8 cellular contexts compared by ENCODE assay signal in genomic region chr15:69729167-69729748, GRCh38.
A peak's percentile ranks its signal among the peaks of the same experiment; 100 is the strongest.
DNase-seq lines count a peak whose midpoint lies in the region; ATAC-seq and TF ChIP-seq lines count a peak whose summit lies in the region.

No MANE protein-coding gene starts in this region.

- H3K27ac ChIP-seq in adrenal gland: no peak overlapping the region
- H3K27ac ChIP-seq in liver (ENCODE audit: low read depth in 1 of 2, low read length in 2 of 2): no peak overlapping the region

- TF ChIP-seq CTCF in adrenal gland (IDR thresholded peaks at IDR 0.05): peak; percentile 59 to 81 (median 72)
- peak; percentile 68 for TF ChIP-seq CTCF in liver (IDR thresholded peaks at IDR 0.05; ENCODE audit: low read depth, low read length, missing input control)

- H3K27me3 ChIP-seq in adrenal gland (no peaks in the 10 kb centered on the region), liver (ENCODE audit: control insufficient read depth in 4 of 4, insufficient read depth in 4 of 4, low read length in 3 of 4) (no peaks in the 10 kb centered on the region)

- no peak overlapping the region for H3K4me3 ChIP-seq in adrenal gland
- H3K4me3 ChIP-seq in liver (ENCODE audit: low read depth in 1 of 3, low read length in 3 of 3): no peak overlapping the region

- 49 to 52% (median 51%) methylated on average over 9 of the region's 9 CpGs for WGBS in adrenal gland, 4 donors
- WGBS in liver: 48% methylated on average over 9 of the region's 9 CpGs

- intact Hi-C loops in adrenal gland (cut with DNase I): loop anchor here in 1 of 2 donors (5.0 to 10.0 kb wide), 2 partner anchors 366 to 738 kb away; partner anchors contain the start of gene TLE3

- no peak overlapping the region for H3K9ac ChIP-seq in liver (ENCODE audit: low read depth in 1 of 2, low read length in 2 of 2)

- no peaks in the 10 kb centered on the region for H3K9me3 ChIP-seq in adrenal gland (replicated peaks in 1 of 3)
- no peaks in the 10 kb centered on the region for H3K9me3 ChIP-seq in liver (ENCODE audit: control insufficient read depth in 4 of 4, low read length in 3 of 4)

- H3K36me3 ChIP-seq in adrenal gland (replicated peaks in 1 of 2) (no peaks in the 10 kb centered on the region), liver (ENCODE audit: control insufficient read depth in 4 of 4, insufficient read depth in 3 of 4, low read depth in 1 of 4, low read length in 3 of 4) (no peaks in the 10 kb centered on the region)

- TF ChIP-seq POLR2A in adrenal gland (IDR thresholded peaks at IDR 0.05): no peak

- no peak for ATAC-seq in GM18520 (IDR thresholded peaks at IDR 0.05; ENCODE audit: unreplicated experiment)

- peak; percentile 79 to 85 for TF ChIP-seq RAD21 in liver (IDR thresholded peaks at IDR 0.05)

- DNase-seq in NOMO-1 treated with DMSO at 0.1 percent for 48 hours (lab: John Stamatoyannopoulos, UW; ENCODE audit: unreplicated experiment): peak; percentile 10
- no peak for DNase-seq in NOMO-1 treated with dmso at 0.1 percent for 144 hours (lab: John Stamatoyannopoulos, UW; ENCODE audit: unreplicated experiment)
- DNase-seq in T follicular helper cell (ENCODE audit: low read depth): peak; percentile 58
- DNase-seq in adrenal gland: peak; percentile 26 to 75 (median 48)
- DNase-seq in stimulated activated CD8-positive, alpha-beta memory T cell treated with anti-CD3 and anti-CD28 coated beads, Interleukin-2, amount 100 ng/mL, for 48 hours (ENCODE audit: low read depth in 2 of 2): peak; percentile 47 to 64
- DNase-seq in NCI-H2029 (lab: John Stamatoyannopoulos, UW): no peak

- H3K4me1 ChIP-seq in adrenal gland (replicated peaks in 1 of 2) (no peaks in the 10 kb centered on the region), liver (ENCODE audit: control insufficient read depth in 4 of 4, insufficient read depth in 4 of 4, low read length in 3 of 4) (peaks cover 0 to 2% (median 0%) of the 10 kb centered on the region in 4 donors)

TF ChIP-seq in liver, 16 proteins besides CTCF, POLR2A, EP300 and RAD21:
- TF ChIP-seq HNF4A (conservative IDR thresholded peaks at IDR 0.05): no peak
- TF ChIP-seq, protein P1, sequence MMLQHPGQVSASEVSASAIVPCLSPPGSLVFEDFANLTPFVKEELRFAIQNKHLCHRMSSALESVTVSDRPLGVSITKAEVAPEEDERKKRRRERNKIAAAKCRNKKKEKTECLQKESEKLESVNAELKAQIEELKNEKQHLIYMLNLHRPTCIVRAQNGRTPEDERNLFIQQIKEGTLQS (IDR thresholded peaks at IDR 0.05): no peak
- TF ChIP-seq, protein P2, sequence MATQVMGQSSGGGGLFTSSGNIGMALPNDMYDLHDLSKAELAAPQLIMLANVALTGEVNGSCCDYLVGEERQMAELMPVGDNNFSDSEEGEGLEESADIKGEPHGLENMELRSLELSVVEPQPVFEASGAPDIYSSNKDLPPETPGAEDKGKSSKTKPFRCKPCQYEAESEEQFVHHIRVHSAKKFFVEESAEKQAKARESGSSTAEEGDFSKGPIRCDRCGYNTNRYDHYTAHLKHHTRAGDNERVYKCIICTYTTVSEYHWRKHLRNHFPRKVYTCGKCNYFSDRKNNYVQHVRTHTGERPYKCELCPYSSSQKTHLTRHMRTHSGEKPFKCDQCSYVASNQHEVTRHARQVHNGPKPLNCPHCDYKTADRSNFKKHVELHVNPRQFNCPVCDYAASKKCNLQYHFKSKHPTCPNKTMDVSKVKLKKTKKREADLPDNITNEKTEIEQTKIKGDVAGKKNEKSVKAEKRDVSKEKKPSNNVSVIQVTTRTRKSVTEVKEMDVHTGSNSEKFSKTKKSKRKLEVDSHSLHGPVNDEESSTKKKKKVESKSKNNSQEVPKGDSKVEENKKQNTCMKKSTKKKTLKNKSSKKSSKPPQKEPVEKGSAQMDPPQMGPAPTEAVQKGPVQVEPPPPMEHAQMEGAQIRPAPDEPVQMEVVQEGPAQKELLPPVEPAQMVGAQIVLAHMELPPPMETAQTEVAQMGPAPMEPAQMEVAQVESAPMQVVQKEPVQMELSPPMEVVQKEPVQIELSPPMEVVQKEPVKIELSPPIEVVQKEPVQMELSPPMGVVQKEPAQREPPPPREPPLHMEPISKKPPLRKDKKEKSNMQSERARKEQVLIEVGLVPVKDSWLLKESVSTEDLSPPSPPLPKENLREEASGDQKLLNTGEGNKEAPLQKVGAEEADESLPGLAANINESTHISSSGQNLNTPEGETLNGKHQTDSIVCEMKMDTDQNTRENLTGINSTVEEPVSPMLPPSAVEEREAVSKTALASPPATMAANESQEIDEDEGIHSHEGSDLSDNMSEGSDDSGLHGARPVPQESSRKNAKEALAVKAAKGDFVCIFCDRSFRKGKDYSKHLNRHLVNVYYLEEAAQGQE (IDR thresholded peaks at IDR 0.05): no peak
- TF ChIP-seq NR2F2 (IDR thresholded peaks at IDR 0.05): no peak
- TF ChIP-seq TAF1 (conservative IDR thresholded peaks at IDR 0.05): no peak
- no peak for TF ChIP-seq FOXA2 (IDR thresholded peaks at IDR 0.05)
- no peak for TF ChIP-seq YY1 (IDR thresholded peaks at IDR 0.05)
- TF ChIP-seq SP1 (IDR thresholded peaks at IDR 0.05): no peak
- TF ChIP-seq MAX (IDR thresholded peaks at IDR 0.05): no peak
- no peak for TF ChIP-seq RXRA (IDR thresholded peaks at IDR 0.05)
- TF ChIP-seq EGR1 (IDR thresholded peaks at IDR 0.05; ENCODE audit: low read depth in 2 of 2): no peak
- TF ChIP-seq, protein P3, sequence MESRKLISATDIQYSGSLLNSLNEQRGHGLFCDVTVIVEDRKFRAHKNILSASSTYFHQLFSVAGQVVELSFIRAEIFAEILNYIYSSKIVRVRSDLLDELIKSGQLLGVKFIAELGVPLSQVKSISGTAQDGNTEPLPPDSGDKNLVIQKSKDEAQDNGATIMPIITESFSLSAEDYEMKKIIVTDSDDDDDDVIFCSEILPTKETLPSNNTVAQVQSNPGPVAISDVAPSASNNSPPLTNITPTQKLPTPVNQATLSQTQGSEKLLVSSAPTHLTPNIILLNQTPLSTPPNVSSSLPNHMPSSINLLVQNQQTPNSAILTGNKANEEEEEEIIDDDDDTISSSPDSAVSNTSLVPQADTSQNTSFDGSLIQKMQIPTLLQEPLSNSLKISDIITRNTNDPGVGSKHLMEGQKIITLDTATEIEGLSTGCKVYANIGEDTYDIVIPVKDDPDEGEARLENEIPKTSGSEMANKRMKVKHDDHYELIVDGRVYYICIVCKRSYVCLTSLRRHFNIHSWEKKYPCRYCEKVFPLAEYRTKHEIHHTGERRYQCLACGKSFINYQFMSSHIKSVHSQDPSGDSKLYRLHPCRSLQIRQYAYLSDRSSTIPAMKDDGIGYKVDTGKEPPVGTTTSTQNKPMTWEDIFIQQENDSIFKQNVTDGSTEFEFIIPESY (IDR thresholded peaks at IDR 0.05): no peak
- TF ChIP-seq FOXA1 (IDR thresholded peaks at IDR 0.05): no peak
- TF ChIP-seq JUND (IDR thresholded peaks at IDR 0.05): no peak
- no peak for TF ChIP-seq GABPA (IDR thresholded peaks at IDR 0.05 in 1 of 2, conservative IDR thresholded peaks at IDR 0.05 in 1 of 2)
- TF ChIP-seq HNF4G (IDR thresholded peaks at IDR 0.05): no peak

Comparison
In these comparisons a context has a peak if more than half of its experiments do, and no peak if none do; other contexts are left out.
1. DNase-seq: peak in NOMO-1 treated with DMSO at 0.1 percent for 48 hours (single experiment), T follicular helper cell (single experiment), adrenal gland (7 of 7) and stimulated activated CD8-positive, alpha-beta memory T cell treated with anti-CD3 and anti-CD28 coated beads, Interleukin-2, amount 100 ng/mL, for 48 hours (2 of 2); none in NOMO-1 treated with dmso at 0.1 percent for 144 hours (single experiment) and NCI-H2029 (single experiment).